12 cellular contexts compared by ENCODE assay signal in the genomic region with DNA sequence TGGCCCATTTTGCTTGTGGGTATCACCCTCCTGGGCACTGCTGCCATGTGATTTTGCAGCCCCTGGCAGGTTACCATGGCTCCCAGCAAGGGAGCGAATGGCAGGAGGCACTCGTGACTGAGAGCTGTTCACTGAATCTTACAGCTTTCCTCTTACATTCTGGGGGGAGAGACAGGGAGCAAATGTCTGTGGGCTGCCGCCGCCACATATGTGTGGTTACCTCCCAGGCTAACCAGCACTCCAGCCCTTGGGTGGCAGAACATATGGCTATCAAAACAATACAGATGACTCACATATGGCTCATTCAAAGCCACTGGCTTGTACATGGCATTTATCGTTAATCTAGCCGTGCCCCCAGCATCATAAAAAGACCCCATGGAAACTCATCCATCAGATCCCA. TPM values are rescaled to one million over a fixed set of nuclear protein-coding genes. Genes with fewer than 3 reads are reported as not detected.
DNase-seq lines count a peak whose midpoint lies in the region; ATAC-seq and TF ChIP-seq lines count a peak whose summit lies in the region.
"Had no signal": no experiment of that assay in that cellular context is flagged by ENCODE, and none has a peak within 500 bp of the region (broad histone marks: within the 10 kb centered on the region; RNA-seq: fewer than 3 reads in every experiment).

No MANE protein-coding gene starts in this region.

- H3K36me3 ChIP-seq in naive thymus-derived CD4-positive, alpha-beta T cell (ENCODE audit: control insufficient read depth in 2 of 3, insufficient read depth in 3 of 3, low read length in 3 of 3): peaks cover 15 to 91% (median 21%) of the 10 kb centered on the region in 3 experiments

- no peak overlapping the region for H3K4me3 Mint-ChIP-seq in stimulated activated naive B cell treated with anti-CD40 and anti-IgM and Interleukin-4, amounts not matched to agents 10 μg/mL and 1 μg/mL and 100 μg/mL, for 72 hours
- H3K4me3 Mint-ChIP-seq in naive thymus-derived CD4-positive, alpha-beta T cell: no peak overlapping the region
- H3K4me3 Mint-ChIP-seq: nephron progenitor cell; T-helper 2 cell treated with Interferon-gamma antibody and Interleukin-4, amounts not matched to agents 5 μg/mL and 100 μg/mL, for 36 hours had no signal

- DNase-seq in DMS 273 treated with DMSO at 0.1 percent for 48 hours (lab: John Stamatoyannopoulos, UW) (peak; percentile 82), NCI-H1694 (lab: John Stamatoyannopoulos, UW) (peak; percentile 83), cardiac fibroblast (ENCODE audit: low read depth in 2 of 2) (peak; percentile 12 to 52), myocyte (ENCODE audit: low read depth) (peak; percentile 86)
- no peak for DNase-seq in stimulated activated naive B cell treated with anti-CD40 and anti-IgM and Interleukin-4, amounts not matched to agents 10 μg/mL and 1 μg/mL and 100 μg/mL, for 72 hours
- DNase-seq in naive thymus-derived CD4-positive, alpha-beta T cell: no peak
- DNase-seq: NCI-H1048; nephron progenitor cell; NK-92 treated with Interleukin-12 subunit alpha and Interleukin-12 subunit beta, amount 100 ng/mL, for 24 hours had no signal

- H3K4me1 ChIP-seq in naive thymus-derived CD4-positive, alpha-beta T cell (ENCODE audit: control insufficient read depth in 2 of 2, insufficient read depth in 2 of 2, low read length in 2 of 2): no peaks in the 10 kb centered on the region

- intact Hi-C loops in naive thymus-derived CD4-positive, alpha-beta T cell (cut with micrococcal nuclease): no loop called here

- ATAC-seq in GM18870 (IDR thresholded peaks at IDR 0.05; ENCODE audit: unreplicated experiment) (no peak), GM19324 (IDR thresholded peaks at IDR 0.05; ENCODE audit: low FRiP score, unreplicated experiment) (no peak)
- ATAC-seq in stimulated activated naive B cell treated with anti-CD40 and anti-IgM and Interleukin-4, amounts not matched to agents 10 μg/mL and 1 μg/mL and 100 μg/mL, for 72 hours (replicated peaks): no peak
- ATAC-seq in naive thymus-derived CD4-positive, alpha-beta T cell: no peak

- no peaks in the 10 kb centered on the region for H3K27me3 Mint-ChIP-seq in stimulated activated naive B cell treated with anti-CD40 and anti-IgM and Interleukin-4, amounts not matched to agents 10 μg/mL and 1 μg/mL and 100 μg/mL, for 72 hours
- no peaks in the 10 kb centered on the region for H3K27me3 Mint-ChIP-seq in naive thymus-derived CD4-positive, alpha-beta T cell

- peaks cover 56 to 78% of the 10 kb centered on the region in 2 donors for H3K36me3 Mint-ChIP-seq in stimulated activated naive B cell treated with anti-CD40 and anti-IgM and Interleukin-4, amounts not matched to agents 10 μg/mL and 1 μg/mL and 100 μg/mL, for 72 hours
- H3K36me3 Mint-ChIP-seq in naive thymus-derived CD4-positive, alpha-beta T cell: peaks cover 46 to 69% (median 55%) of the 10 kb centered on the region in 5 donors

- H3K9me3 ChIP-seq in naive thymus-derived CD4-positive, alpha-beta T cell (ENCODE audit: control insufficient read depth in 2 of 3, low read length in 3 of 3): no peaks in the 10 kb centered on the region

- CTCF ChIA-PET in naive thymus-derived CD4-positive, alpha-beta T cell (lab: Charles Lee): no interaction called here

- H3K27ac ChIP-seq in naive thymus-derived CD4-positive, alpha-beta T cell (ENCODE audit: low read depth, low read length): no peak overlapping the region

- no peak for TF ChIP-seq CTCF in cardiac fibroblast (IDR thresholded peaks at IDR 0.05; ENCODE audit: low read depth, low read length)

- no peak overlapping the region for H3K4me3 ChIP-seq in cardiac fibroblast (replicated peaks in 1 of 2; ENCODE audit: low read depth in 2 of 2, low read length in 2 of 2)
- no peak overlapping the region for H3K4me3 ChIP-seq in naive thymus-derived CD4-positive, alpha-beta T cell (ENCODE audit: low read length)

- H3K27ac Mint-ChIP-seq in stimulated activated naive B cell treated with anti-CD40 and anti-IgM and Interleukin-4, amounts not matched to agents 10 μg/mL and 1 μg/mL and 100 μg/mL, for 72 hours: no peak overlapping the region
- no peak overlapping the region for H3K27ac Mint-ChIP-seq in naive thymus-derived CD4-positive, alpha-beta T cell
- H3K27ac Mint-ChIP-seq: T-helper 2 cell treated with Interferon-gamma antibody and Interleukin-4, amounts not matched to agents 5 μg/mL and 100 μg/mL, for 36 hours had no signal

- peaks cover 13 to 26% of the 10 kb centered on the region in 2 donors for H3K4me1 Mint-ChIP-seq in stimulated activated naive B cell treated with anti-CD40 and anti-IgM and Interleukin-4, amounts not matched to agents 10 μg/mL and 1 μg/mL and 100 μg/mL, for 72 hours
- peaks cover 4 to 16% (median 13%) of the 10 kb centered on the region in 7 donors for H3K4me1 Mint-ChIP-seq in naive thymus-derived CD4-positive, alpha-beta T cell

- H3K27me3 ChIP-seq in naive thymus-derived CD4-positive, alpha-beta T cell (ENCODE audit: control insufficient read depth in 2 of 2, insufficient read depth in 2 of 2, low read length in 2 of 2): no peaks in the 10 kb centered on the region

- no peaks in the 10 kb centered on the region for H3K9me3 Mint-ChIP-seq in stimulated activated naive B cell treated with anti-CD40 and anti-IgM and Interleukin-4, amounts not matched to agents 10 μg/mL and 1 μg/mL and 100 μg/mL, for 72 hours
- peaks cover 0 to 2% (median 0%) of the 10 kb centered on the region in 11 donors for H3K9me3 Mint-ChIP-seq in naive thymus-derived CD4-positive, alpha-beta T cell
- H3K9me3 Mint-ChIP-seq: nephron progenitor cell; T-helper 2 cell treated with Interferon-gamma antibody and Interleukin-4, amounts not matched to agents 5 μg/mL and 100 μg/mL, for 36 hours had no signal

- POLR2A ChIA-PET in naive thymus-derived CD4-positive, alpha-beta T cell (lab: Charles Lee): no interaction called here

RNA-seq across cellular contexts. Expression of a gene that starts 19.8 kb away (rescaled TPM):
- total RNA-seq in myocyte: 108 and 135 TPM in 2 replicates
- 58.5 TPM for polyA plus RNA-seq in myocyte (2012)
- 10 to 100 TPM; 51.8 to 60.0 (median 52.6) TPM for total RNA-seq in naive thymus-derived CD4-positive, alpha-beta T cell
- 10 to 100 TPM; 19.0 to 38.3 TPM for polyA plus RNA-seq in naive thymus-derived CD4-positive, alpha-beta T cell

RNA-seq across cellular contexts. Expression of a gene that starts 20.0 kb away (rescaled TPM):
- 10.7 and 10.8 TPM in 2 replicates for total RNA-seq in myocyte
- 14.2 TPM for polyA plus RNA-seq in myocyte (2012)
- 10 to 100 TPM; 18.7 to 39.0 (median 21.3) TPM for total RNA-seq in naive thymus-derived CD4-positive, alpha-beta T cell
- polyA plus RNA-seq in naive thymus-derived CD4-positive, alpha-beta T cell: 1 to 10 TPM; 5.7 to 5.9 TPM

Comparison
In these comparisons a context has a peak if more than half of its experiments do, and no peak if none do; other contexts are left out.
1. DNase-seq: peak in DMS 273 treated with DMSO at 0.1 percent for 48 hours (single experiment), NCI-H1694 (single experiment), cardiac fibroblast (2 of 2) and myocyte (single experiment); none in stimulated activated naive B cell treated with anti-CD40 and anti-IgM and Interleukin-4, amounts not matched to agents 10 μg/mL and 1 μg/mL and 100 μg/mL, for 72 hours (single experiment) and naive thymus-derived CD4-positive, alpha-beta T cell (0 of 9).